17 cellular contexts compared by ENCODE assay signal in the genomic region with DNA sequence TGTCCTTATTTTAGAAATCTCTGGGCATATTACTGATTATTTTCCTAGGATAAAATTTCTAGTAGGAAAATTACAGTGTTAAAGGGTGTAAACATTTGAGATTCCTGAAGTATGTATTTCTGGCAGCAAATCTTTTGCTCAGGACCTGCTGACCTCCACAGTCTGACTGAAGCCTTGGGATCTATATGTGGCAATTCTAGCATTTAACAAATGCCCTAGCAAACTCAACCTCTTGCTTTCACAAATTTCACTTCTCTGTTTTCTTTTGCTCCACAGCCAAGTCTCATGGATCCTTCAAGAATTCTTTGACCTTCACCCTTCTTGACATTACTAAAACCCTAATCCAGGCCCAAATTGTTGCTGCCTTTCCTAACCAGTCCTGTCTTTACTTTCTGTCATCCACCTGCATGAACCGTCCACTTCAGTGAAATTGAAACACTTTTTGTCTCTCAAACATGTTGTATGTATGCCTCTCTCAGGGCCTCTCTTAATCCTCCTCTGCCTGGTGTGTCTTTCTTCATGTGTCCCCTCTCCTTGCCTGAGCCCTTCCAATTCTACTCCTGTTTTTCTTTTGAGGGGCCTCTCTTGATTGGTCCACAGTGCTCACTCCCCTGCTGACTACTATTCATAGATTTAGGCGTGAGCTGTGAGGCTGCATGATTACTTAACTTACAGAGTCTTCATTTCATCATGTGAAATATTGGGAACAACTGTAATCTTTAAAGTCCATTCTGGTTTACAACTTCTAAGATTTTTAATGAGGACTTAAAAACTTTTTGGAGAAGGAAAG. TPM values are rescaled to one million over a fixed set of nuclear protein-coding genes. Genes with fewer than 3 reads are reported as not detected.
DNase-seq lines count a peak whose midpoint lies in the region; ATAC-seq and TF ChIP-seq lines count a peak whose summit lies in the region.
"Had no signal": no experiment of that assay in that cellular context is flagged by ENCODE, and none has a peak within 500 bp of the region (broad histone marks: within the 10 kb centered on the region; RNA-seq: fewer than 3 reads in every experiment).

No MANE protein-coding gene starts in this region.

- H3K27me3 ChIP-seq in left lung (peaks cover 0 to 1% of the 10 kb centered on the region in 2 donors), upper lobe of right lung (no peaks in the 10 kb centered on the region)
- H3K27me3 ChIP-seq: BE2C had no signal

- H3K36me3 ChIP-seq in left lung: peaks cover 0 to 3% of the 10 kb centered on the region in 2 donors
- no peaks in the 10 kb centered on the region for H3K36me3 ChIP-seq in upper lobe of right lung

- H3K4me1 ChIP-seq in left lung (peaks cover 0 to 4% of the 10 kb centered on the region in 2 donors), upper lobe of right lung (no peaks in the 10 kb centered on the region)
- H3K4me1 ChIP-seq: BE2C had no signal

- ATAC-seq in Right ventricle myocardium superior (ENCODE audit: poor library complexity): peak; percentile 49
- ATAC-seq in left lung: peak; percentile 47
- peak; percentile 72 for ATAC-seq in upper lobe of right lung
- no peak for ATAC-seq in GM19023 (IDR thresholded peaks at IDR 0.05; ENCODE audit: unreplicated experiment)

- no peak for TF ChIP-seq CTCF in left lung (IDR thresholded peaks at IDR 0.05)
- no peak for TF ChIP-seq CTCF in upper lobe of right lung (IDR thresholded peaks at IDR 0.05)

- H3K27ac ChIP-seq in left lung: peak overlapping the region in 1 of 2 donors; percentile 39
- no peak overlapping the region for H3K27ac ChIP-seq in upper lobe of right lung

- intact Hi-C loops in Right ventricle myocardium superior (cut with DNase I): no loop called here
- intact Hi-C loops in cardiac septum (cut with DNase I): no loop called here
- intact Hi-C loops in left lung (cut with DNase I): no loop called here
- intact Hi-C loops in upper lobe of right lung (cut with DNase I): no loop called here

- DNase-seq in Right ventricle myocardium superior (no peak), cardiac septum (ENCODE audit: low spot score) (no peak), MV-4-11 (lab: John Stamatoyannopoulos, UW) (peak; percentile 59), left lung (no peak), upper lobe of right lung (no peak), DMS 273 treated with DMSO at 0.1 percent for 48 hours (lab: John Stamatoyannopoulos, UW) (no peak)
- DNase-seq: BE2C; Calu3; CD4-positive, alpha-beta memory T cell; KG1; NCI-H1092 treated with DMSO at 0.1 percent for 48 hours; NCI-H2081 treated with DMSO at 0.1 percent for 48 hours; NK-92 treated with Interleukin-12 subunit alpha and Interleukin-12 subunit beta, amount 100 ng/mL, for 24 hours; OCI-M1; SHP77 treated with DMSO at 0.1 percent for 48 hours; SK-N-SH had no signal

- H3K4me3 ChIP-seq in left lung (no peak overlapping the region), upper lobe of right lung (no peak overlapping the region)

- H3K9me3 ChIP-seq in left lung (no peaks in the 10 kb centered on the region), upper lobe of right lung (no peaks in the 10 kb centered on the region)
- H3K9me3 ChIP-seq: BE2C, SK-N-SH had no signal

RNA-seq across cellular contexts. Expression of gene DYRK4, which starts 5.1 kb away (rescaled TPM):
- 23.5 TPM for total RNA-seq in Right ventricle myocardium superior
- total RNA-seq in cardiac septum: 28.6 TPM
- 10 to 100 TPM; 35.0 to 36.2 TPM for total RNA-seq in left lung
- 30.1 TPM for total RNA-seq in upper lobe of right lung

RNA-seq across cellular contexts. Expression of gene RAD51AP1, which starts 18.2 kb away (rescaled TPM):
- total RNA-seq in Right ventricle myocardium superior (1.1 TPM), cardiac septum (1.6 TPM), left lung (1 to 10 TPM; 7.5 TPM), upper lobe of right lung (0.84 TPM)
